In the genomic region with DNA sequence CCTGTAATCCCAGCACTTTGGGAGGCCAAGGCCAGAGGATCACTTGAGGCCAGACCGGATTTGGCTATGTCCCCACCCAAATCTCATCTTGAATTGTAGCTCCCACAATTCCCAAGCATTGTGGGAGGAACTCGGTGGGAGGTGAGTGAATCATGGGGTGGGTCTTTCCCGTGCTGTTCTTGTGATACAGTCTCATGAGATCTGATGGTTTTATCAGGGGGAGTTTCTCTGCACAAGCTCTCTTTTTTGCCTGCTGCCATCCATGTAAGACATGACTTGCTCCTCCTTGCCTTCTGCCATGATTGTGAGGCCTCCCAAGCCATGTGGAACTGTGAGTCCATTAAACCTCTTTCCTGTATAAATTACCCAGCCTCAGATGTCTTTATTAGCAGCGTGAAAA, we compare ENCODE assay signal across 1 cellular context.
A peak's percentile ranks its signal among the peaks of the same experiment; 100 is the strongest.
TF ChIP-seq lines count a peak whose summit lies in the region.

No MANE protein-coding gene starts in this region.

TF ChIP-seq in HepG2, 621 proteins besides CTCF, POLR2A, EP300 and RAD21:
- peak; percentile 95; the same call in 1 of the 2 replicates for TF ChIP-seq ZNF431 (CRISPR knock-in tag; IDR thresholded peaks at IDR 0.05; ENCODE audit: borderline replicate concordance, low read depth)
- TF ChIP-seq, protein P1, sequence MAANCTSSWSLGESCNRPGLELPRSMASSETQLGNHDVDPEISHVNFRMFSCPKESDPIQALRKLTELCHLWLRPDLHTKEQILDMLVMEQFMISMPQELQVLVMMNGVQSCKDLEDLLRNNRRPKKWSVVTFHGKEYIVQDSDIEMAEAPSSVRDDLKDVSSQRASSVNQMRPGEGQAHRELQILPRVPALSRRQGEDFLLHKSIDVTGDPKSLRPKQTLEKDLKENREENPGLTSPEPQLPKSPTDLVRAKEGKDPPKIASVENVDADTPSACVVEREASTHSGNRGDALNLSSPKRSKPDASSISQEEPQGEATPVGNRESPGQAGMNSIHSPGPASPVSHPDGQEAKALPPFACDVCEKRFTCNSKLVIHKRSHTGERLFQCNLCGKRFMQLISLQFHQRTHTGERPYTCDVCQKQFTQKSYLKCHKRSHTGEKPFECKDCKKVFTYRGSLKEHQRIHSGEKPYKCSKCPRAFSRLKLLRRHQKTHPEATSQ (CRISPR knock-in tag; IDR thresholded peaks at IDR 0.05; ENCODE audit: borderline replicate concordance) = peak; percentile 42; the same call in 1 of the 2 replicates
